17 cellular contexts compared by ENCODE assay signal in the genomic region with DNA sequence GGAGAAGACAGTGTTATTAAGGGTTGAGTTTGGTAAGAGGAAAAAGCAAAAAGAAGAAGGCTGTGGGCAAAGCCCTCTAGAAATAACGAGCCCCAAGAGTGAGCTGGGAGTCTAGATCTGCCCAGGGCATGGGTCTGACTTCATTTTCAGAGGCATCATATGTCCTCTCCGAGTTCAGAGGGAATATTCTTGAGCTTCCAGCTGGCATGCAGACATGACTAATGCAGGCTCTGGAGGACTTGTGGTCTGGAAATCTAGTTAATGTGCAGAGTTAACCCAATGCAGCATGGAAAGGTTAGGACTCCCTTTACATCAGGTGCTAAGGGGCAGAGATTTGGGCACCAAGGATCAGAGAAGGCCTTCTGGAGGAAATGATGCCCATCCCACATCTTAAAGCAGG. TPM values are rescaled to one million over a fixed set of nuclear protein-coding genes. Genes with fewer than 3 reads are reported as not detected.
DNase-seq lines count a peak whose midpoint lies in the region; ATAC-seq, FAIRE-seq and TF ChIP-seq lines count a peak whose summit lies in the region.
"Had no signal": no experiment of that assay in that cellular context is flagged by ENCODE, and none has a peak within 500 bp of the region (broad histone marks: within the 10 kb centered on the region; RNA-seq: fewer than 3 reads in every experiment).

No MANE protein-coding gene starts in this region.

- DNase-seq in right lobe of liver (no peak), HepG2 (ENCODE audit: low spot score) (no peak), adipocyte (ENCODE audit: low read depth) (peak; percentile 65), foreskin keratinocyte (peak; percentile 40 to 61), left ventricle myocardium superior (no peak), SK-N-SH (no peak), heart left ventricle (no peak)
- no peak for DNase-seq in stimulated activated CD4-positive, alpha-beta T cell treated with anti-CD3 and anti-CD28 coated beads, Interleukin-1b, Interleukin-23, amount 100 ng/mL, for 48 hours
- DNase-seq: activated CD4-positive, alpha-beta T cell treated with anti-CD3 and anti-CD28 coated beads for 4 hours; activated T-cell treated with anti-CD3 and anti-CD28 coated beads, Interleukin-2, amount 50 U/mL, for 48 hours; effector memory CD8-positive, alpha-beta T cell; heart right ventricle; NCI-H2107; stimulated activated CD4-positive, alpha-beta T cell treated with anti-CD3 and anti-CD28 coated beads, Interleukin-12 subunit alpha, Interleukin-12 subunit beta, amount 100 ng/mL, for 4 hours; tibial artery had no signal

- H3K36me3 ChIP-seq in right lobe of liver: peaks cover 0 to 13% (median 2%) of the 10 kb centered on the region in 4 donors
- no peaks in the 10 kb centered on the region for H3K36me3 ChIP-seq in HepG2 (replicated peaks in 1 of 2; ENCODE audit: control insufficient read depth in 1 of 2, insufficient read depth in 2 of 2, low read length in 2 of 2)
- H3K36me3 ChIP-seq in adipocyte (ENCODE audit: control insufficient read depth, insufficient read depth, low read length, severe bottlenecking): no peaks in the 10 kb centered on the region
- no peaks in the 10 kb centered on the region for H3K36me3 ChIP-seq in SK-N-SH (replicated peaks in 1 of 2; ENCODE audit: control insufficient read depth in 1 of 2, insufficient read depth in 2 of 2, low read length in 1 of 2)
- no peaks in the 10 kb centered on the region for H3K36me3 ChIP-seq in heart left ventricle
- H3K36me3 ChIP-seq: heart right ventricle, neural progenitor cell, tibial artery had no signal

- POLR2A ChIA-PET in HepG2 (lab: Yijun Ruan, JAX): no interaction called here
- POLR2A ChIA-PET in SK-N-SH (lab: Yijun Ruan, JAX): no interaction called here

- intact Hi-C loops in right lobe of liver (cut with DNase I): no loop called here
- intact Hi-C loops in HepG2 (cut with micrococcal nuclease; ENCODE audit: unreplicated experiment): no loop called here
- intact Hi-C loops in left ventricle myocardium superior (cut with micrococcal nuclease): no loop called here
- intact Hi-C loops in heart left ventricle (cut with DNase I): loop anchor here in 1 of 10 donors (2.0 kb wide), 1 partner anchor 41 kb away; no protein-coding TSS in a partner anchor

- TF ChIP-seq RAD21 in HepG2 (CRISPR knock-in tag; IDR thresholded peaks at IDR 0.05) (no peak), SK-N-SH (IDR thresholded peaks at IDR 0.05; ENCODE audit: low read length) (no peak)

- no peaks in the 10 kb centered on the region for H3K9me2 ChIP-seq in SK-N-SH

- TF ChIP-seq POLR2A in right lobe of liver (IDR thresholded peaks at IDR 0.05) (no peak), HepG2 (IDR thresholded peaks at IDR 0.05; ENCODE audit: insufficient read depth in 1 of 2, low read depth in 2 of 2, low read length in 2 of 2) (no peak), heart left ventricle (IDR thresholded peaks at IDR 0.05) (no peak)

- no peaks in the 10 kb centered on the region for H3K79me2 ChIP-seq in HepG2 (ENCODE audit: insufficient read depth, low read length)
- H3K79me2 ChIP-seq in SK-N-SH (ENCODE audit: insufficient read depth): no peaks in the 10 kb centered on the region

- no TSS peak for BruUV-seq in HepG2 (replicated peaks; lab: Mats Ljungman, UMichigan)

- H3F3A ChIP-seq in SK-N-SH (replicated peaks; ENCODE audit: insufficient read depth): no peaks in the 10 kb centered on the region

- FAIRE-seq in HepG2 (lab: Jason Lieb, UNC): no peak
- FAIRE-seq: GM12878 had no signal

- H3K27me3 ChIP-seq in right lobe of liver: no peaks in the 10 kb centered on the region
- no peaks in the 10 kb centered on the region for H3K27me3 ChIP-seq in HepG2 (ENCODE audit: control insufficient read depth in 1 of 2, insufficient read depth in 2 of 2, low read length in 2 of 2)
- H3K27me3 ChIP-seq in adipocyte (replicated peaks; ENCODE audit: control insufficient read depth, insufficient read depth, low read length): peaks cover 7% of the 10 kb centered on the region
- no peaks in the 10 kb centered on the region for H3K27me3 ChIP-seq in foreskin keratinocyte
- H3K27me3 ChIP-seq in SK-N-SH (ENCODE audit: insufficient read depth): no peaks in the 10 kb centered on the region
- H3K27me3 ChIP-seq in heart left ventricle: no peaks in the 10 kb centered on the region
- H3K27me3 ChIP-seq: heart right ventricle, neural progenitor cell, tibial artery had no signal

- CTCF ChIA-PET in HepG2 (lab: Yijun Ruan, JAX; ENCODE audit: low intra/inter-chr PET ratio, low total read pairs) (no interaction called here), SK-N-SH (lab: Yijun Ruan, JAX) (interaction anchor here (1.4 kb wide), 1 partner anchor 20 kb away, joined by 3 read pairs; no protein-coding TSS in a partner anchor)

- TF ChIP-seq EP300 in HepG2 (IDR thresholded peaks at IDR 0.05; ENCODE audit: low read depth in 2 of 2, low read length in 2 of 2) (no peak), HepG2 (CRISPR knock-in tag; IDR thresholded peaks at IDR 0.05; ENCODE audit: borderline replicate concordance) (no peak), SK-N-SH (IDR thresholded peaks at IDR 0.05; ENCODE audit: borderline replicate concordance in 1 of 2, low read depth in 1 of 2, low read length in 1 of 2) (no peak)

- H3K9me3 ChIP-seq in right lobe of liver: no peaks in the 10 kb centered on the region
- no peaks in the 10 kb centered on the region for H3K9me3 ChIP-seq in HepG2 (ENCODE audit: low read length)
- no peaks in the 10 kb centered on the region for H3K9me3 ChIP-seq in adipocyte (ENCODE audit: control insufficient read depth, low read length)
- H3K9me3 ChIP-seq in SK-N-SH: no peaks in the 10 kb centered on the region
- H3K9me3 ChIP-seq in heart left ventricle: peaks cover 0 to 8% (median 0%) of the 10 kb centered on the region in 12 donors

- H4K20me1 ChIP-seq in HepG2 (ENCODE audit: insufficient read depth, low read length) (no peaks in the 10 kb centered on the region), SK-N-SH (ENCODE audit: insufficient read depth) (no peaks in the 10 kb centered on the region)

- ATAC-seq in right lobe of liver: peak in 3 of 4 donors; percentile 3 to 19 (median 3)
- no peak for ATAC-seq in HepG2
- peak; percentile 76 for ATAC-seq in foreskin keratinocyte
- ATAC-seq in left ventricle myocardium superior: no peak
- no peak for ATAC-seq in heart left ventricle
- ATAC-seq: effector memory CD8-positive, alpha-beta T cell; GM12878; heart right ventricle had no signal

- H3K4me1 ChIP-seq in right lobe of liver: peaks cover 0 to 54% (median 15%) of the 10 kb centered on the region in 4 donors
- H3K4me1 ChIP-seq in HepG2 (ENCODE audit: insufficient read depth, low read length): no peaks in the 10 kb centered on the region
- no peaks in the 10 kb centered on the region for H3K4me1 ChIP-seq in adipocyte (ENCODE audit: control insufficient read depth, insufficient read depth, low read length)
- no peaks in the 10 kb centered on the region for H3K4me1 ChIP-seq in foreskin keratinocyte
- no peaks in the 10 kb centered on the region; a peak in 1 of 4 replicates for H3K4me1 ChIP-seq in SK-N-SH (ENCODE audit: control insufficient read depth in 1 of 2, insufficient read depth in 2 of 2, low read depth in 1 of 2, low read length in 1 of 2)
- H3K4me1 ChIP-seq in heart left ventricle: no peaks in the 10 kb centered on the region
- H3K4me1 ChIP-seq: heart right ventricle, neural progenitor cell, tibial artery had no signal

- in situ Hi-C loops in HepG2 (cut with HindIII; ENCODE audit: extremely low pct_ligation_motif_present, low pct_unique_long_range_greater_than_20kb): no loop called here

- no peak overlapping the region for H3K4me2 ChIP-seq in HepG2 (ENCODE audit: low read depth, low read length)
- no peak overlapping the region for H3K4me2 ChIP-seq in SK-N-SH
- H3K4me2 ChIP-seq: neural progenitor cell had no signal

- WGBS in right lobe of liver (ENCODE audit: insufficient coverage, low coverage, low lambda C conversion rate, missing lambda C conversion rate): 52% methylated on average over 2 of the region's 2 CpGs
- WGBS in HepG2 (ENCODE audit: low lambda C conversion rate): 0% methylated on average over 2 of the region's 2 CpGs
- 9% methylated on average over 2 of the region's 2 CpGs for WGBS in SK-N-SH (ENCODE audit: low lambda C conversion rate)
- WGBS in heart left ventricle, 4 donors: 63 to 72% (median 65%) methylated on average over 2 of the region's 2 CpGs

- H3K4me3 ChIP-seq in right lobe of liver (no peak overlapping the region), HepG2 (replicated peaks in 1 of 3; ENCODE audit: insufficient read depth in 1 of 3, low read depth in 2 of 3, low read length in 3 of 3) (no peak overlapping the region), adipocyte (ENCODE audit: low read length) (no peak overlapping the region), SK-N-SH (ENCODE audit: low read depth in 2 of 2, low read length in 1 of 2) (no peak overlapping the region), heart left ventricle (no peak overlapping the region)
- H3K4me3 ChIP-seq: GM12878, heart right ventricle, neural progenitor cell, tibial artery had no signal

- no peak for TF ChIP-seq CTCF in right lobe of liver (IDR thresholded peaks at IDR 0.05)
- no peak for TF ChIP-seq CTCF in HepG2 (CRISPR knock-in tag; IDR thresholded peaks at IDR 0.05)
- no peak for TF ChIP-seq CTCF in foreskin keratinocyte (conservative IDR thresholded peaks at IDR 0.05)
- no peak for TF ChIP-seq CTCF in SK-N-SH (IDR thresholded peaks at IDR 0.05)
- no peak for TF ChIP-seq CTCF in heart left ventricle (IDR thresholded peaks at IDR 0.05)

- H3K27ac ChIP-seq in right lobe of liver (peak overlapping the region in 2 of 3 donors; percentile 26 to 93), HepG2 (ENCODE audit: extremely low read length, insufficient read depth, low read length) (no peak overlapping the region), foreskin keratinocyte (no peak overlapping the region), SK-N-SH (ENCODE audit: low read depth in 2 of 2, low read length in 1 of 2) (no peak overlapping the region), heart left ventricle (no peak overlapping the region)
- H3K27ac ChIP-seq: heart right ventricle, neural progenitor cell, tibial artery had no signal

- no peak overlapping the region for H2AFZ ChIP-seq in HepG2 (ENCODE audit: low read length)
- H2AFZ ChIP-seq in SK-N-SH (ENCODE audit: low read depth): no peak overlapping the region
- H2AFZ ChIP-seq: neural progenitor cell had no signal

- no peak overlapping the region for H3K9ac ChIP-seq in HepG2 (ENCODE audit: insufficient read depth, low read depth, low read length)
- H3K9ac ChIP-seq in adipocyte (ENCODE audit: low read length): no peak overlapping the region
- no peak overlapping the region for H3K9ac ChIP-seq in SK-N-SH
- H3K9ac ChIP-seq: neural progenitor cell had no signal

RNA-seq across cellular contexts. Expression of a gene that starts 7.3 kb away (rescaled TPM):
- total RNA-seq in right lobe of liver (100 to 1,000 TPM in 2 of 6 experiments, 10 to 100 TPM in 4; 38.3 to 145 (median 87.0) TPM), HepG2 (2016; rRNA removed; fragmentation: Illumina TruSeq; extraction: Trizol) (not detected in 2 replicates), foreskin keratinocyte (not detected in 2 replicates), left ventricle myocardium superior (not detected), heart left ventricle (not detected)
- total RNA-seq in HepG2 (2016; cell fraction: cytosol; rRNA removed; fragmentation: Illumina TruSeq; extraction: Trizol; ENCODE audit: low read depth): not detected in 2 replicates
- total RNA-seq in HepG2 (2016; cell fraction: insoluble cytoplasmic fraction; rRNA removed; fragmentation: Illumina TruSeq; extraction: Trizol): not detected in 2 replicates
- total RNA-seq in HepG2 (2016; cell fraction: membrane; rRNA removed; fragmentation: Illumina TruSeq; extraction: Trizol): not detected in 2 replicates
- total RNA-seq in HepG2 (2016; cell fraction: nucleus; rRNA removed; fragmentation: Illumina TruSeq; extraction: Trizol): not detected in 2 replicates
- polyA plus RNA-seq in HepG2 (2011; rRNA removed) (0.05 TPM in 1 of 2 replicates, not detected in the other), foreskin keratinocyte (not detected in 2 replicates), SK-N-SH (2012; rRNA removed) (not detected in 2 replicates), heart left ventricle (not detected)
- not detected in 2 replicates for polyA plus RNA-seq in HepG2 (2011; cell fraction: cytosol; rRNA removed)
- polyA plus RNA-seq in HepG2 (2011; cell fraction: nucleus; rRNA removed): not detected in 2 replicates
- 0.19 TPM in 1 of 2 replicates, not detected in the other for polyA plus RNA-seq in HepG2 (2012)
- polyA plus RNA-seq in HepG2 (2016; cell fraction: cytosol; fragmentation: Illumina TruSeq; extraction: Trizol; ENCODE audit: low read depth): not detected in 2 replicates
- polyA plus RNA-seq in HepG2 (2016; cell fraction: insoluble cytoplasmic fraction; fragmentation: Illumina TruSeq; extraction: Trizol; ENCODE audit: low read depth): not detected in 2 replicates
- polyA plus RNA-seq in HepG2 (2016; cell fraction: membrane; fragmentation: Illumina TruSeq; extraction: Trizol; ENCODE audit: low read depth): not detected in 2 replicates
- not detected in 2 replicates for polyA plus RNA-seq in HepG2 (2016; cell fraction: nucleus; fragmentation: Illumina TruSeq; extraction: Trizol; ENCODE audit: insufficient read depth, low read depth)
- polyA minus RNA-seq in HepG2 (2011; rRNA and poly(A)+ RNA removed; ENCODE audit: low replicate concordance): not detected in 2 replicates
- polyA minus RNA-seq in HepG2 (2011; cell fraction: cytosol; rRNA and poly(A)+ RNA removed): not detected in 2 replicates
- not detected in 2 replicates for polyA minus RNA-seq in HepG2 (2011; cell fraction: nucleus; rRNA and poly(A)+ RNA removed)
- polyA plus RNA-seq in SK-N-SH (2012; cell fraction: cytosol; rRNA removed): not detected in 2 replicates
- not detected in 2 replicates for polyA plus RNA-seq in SK-N-SH (2012; cell fraction: nucleus; rRNA removed)
- total RNA-seq: GM12878, heart right ventricle had no signal
- polyA plus RNA-seq: heart right ventricle had no signal

Comparison
In these comparisons a context has a peak if more than half of its experiments do, and no peak if none do; other contexts are left out.
1. ATAC-seq: peak in right lobe of liver (3 of 4) and foreskin keratinocyte (single experiment); none in HepG2 (single experiment), left ventricle myocardium superior (single experiment) and heart left ventricle (0 of 4).
2. H3K27ac ChIP-seq: peak in right lobe of liver (2 of 3); none in HepG2 (single experiment), foreskin keratinocyte (single experiment), SK-N-SH (0 of 2) and heart left ventricle (0 of 12).
3. RNA of a gene that starts 7.3 kb away (total RNA-seq): 38.3 to 145 TPM in right lobe of liver; not detected in HepG2, not detected in foreskin keratinocyte, not detected in left ventricle myocardium superior (single experiment) and not detected in heart left ventricle; every median in the first group is over 10 times any median in the second.
4. DNase-seq: peak in adipocyte (single experiment) and foreskin keratinocyte (2 of 2); none in right lobe of liver (0 of 3), HepG2 (single experiment), left ventricle myocardium superior (single experiment), SK-N-SH (single experiment), stimulated activated CD4-positive, alpha-beta T cell treated with anti-CD3 and anti-CD28 coated beads, Interleukin-1b, Interleukin-23, amount 100 ng/mL, for 48 hours (single experiment) and heart left ventricle (0 of 5).